ENCODE assay signal across 1 cellular context in the genomic region with DNA sequence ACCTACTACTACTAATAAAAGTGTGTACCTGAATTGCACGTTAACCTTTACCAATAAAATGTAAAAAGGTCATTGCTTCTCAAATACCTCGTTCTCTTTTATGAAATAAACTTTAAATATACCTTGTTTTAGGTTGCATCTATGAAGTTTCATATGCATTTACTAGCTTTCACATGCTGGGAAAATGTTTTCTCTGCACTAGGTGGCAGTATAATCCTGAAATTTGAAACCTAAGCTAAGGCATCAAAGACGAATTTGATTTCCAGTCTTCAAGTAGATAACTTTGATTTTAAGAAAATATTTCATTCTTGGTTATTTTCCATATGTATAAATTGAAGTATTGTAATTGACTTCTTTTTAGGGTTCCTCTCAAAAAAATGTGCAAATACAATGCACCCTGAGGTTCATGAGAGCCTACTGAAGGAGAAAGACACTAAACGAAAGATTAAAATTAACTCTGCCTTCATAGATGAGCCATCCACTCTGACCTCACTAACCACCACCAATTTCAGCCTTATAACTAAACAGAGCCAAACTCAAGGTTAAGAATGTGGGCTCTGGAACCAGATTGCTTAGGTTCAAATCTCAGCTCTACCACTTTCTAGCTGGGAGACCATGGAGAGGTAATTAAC.
TF ChIP-seq lines count a peak whose summit lies in the region.

No MANE protein-coding gene starts in this region.

TF ChIP-seq in K562, 482 proteins besides CTCF, POLR2A, EP300 and RAD21 (continued from another document):
- TF ChIP-seq RCOR1 (IDR thresholded peaks at IDR 0.05; ENCODE audit: borderline replicate concordance in 1 of 2, low read depth in 2 of 2, low read length in 2 of 2) (0 out of 4 replicates have a peak, but pooled peaks of 1 of the 2 experiments have one; percentile 9), SMC3 (conservative IDR thresholded peaks at IDR 0.05; ENCODE audit: insufficient read depth, low read depth, low read length) (peak; percentile 78), DEAF1 (CRISPR knock-in tag; IDR thresholded peaks at IDR 0.05) (peak; percentile 88), CCNT2 (IDR thresholded peaks at IDR 0.05; ENCODE audit: borderline replicate concordance, extremely low read depth, insufficient read length, low read depth, low read length) (no peak), SFPQ (IDR thresholded peaks at IDR 0.05; ENCODE audit: low read depth, low read length) (no peak)
- TF ChIP-seq, protein P1, sequence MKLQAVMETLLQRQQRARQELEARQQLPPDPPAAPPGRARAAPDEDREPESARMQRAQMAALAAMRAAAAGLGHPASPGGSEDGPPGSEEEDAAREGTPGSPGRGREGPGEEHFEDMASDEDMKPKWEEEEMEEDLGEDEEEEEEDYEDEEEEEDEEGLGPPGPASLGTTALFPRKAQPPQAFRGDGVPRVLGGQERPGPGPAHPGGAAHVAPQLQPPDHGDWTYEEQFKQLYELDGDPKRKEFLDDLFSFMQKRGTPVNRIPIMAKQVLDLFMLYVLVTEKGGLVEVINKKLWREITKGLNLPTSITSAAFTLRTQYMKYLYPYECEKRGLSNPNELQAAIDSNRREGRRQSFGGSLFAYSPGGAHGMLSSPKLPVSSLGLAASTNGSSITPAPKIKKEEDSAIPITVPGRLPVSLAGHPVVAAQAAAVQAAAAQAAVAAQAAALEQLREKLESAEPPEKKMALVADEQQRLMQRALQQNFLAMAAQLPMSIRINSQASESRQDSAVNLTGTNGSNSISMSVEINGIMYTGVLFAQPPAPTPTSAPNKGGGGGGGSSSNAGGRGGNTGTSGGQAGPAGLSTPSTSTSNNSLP (IDR thresholded peaks at IDR 0.05; ENCODE audit: borderline replicate concordance, low read depth, low read length): 0 out of 2 replicates have a peak, but pooled peaks have one; percentile 51
